Comparison of ENCODE assay signal across 9 cellular contexts in the genomic region with DNA sequence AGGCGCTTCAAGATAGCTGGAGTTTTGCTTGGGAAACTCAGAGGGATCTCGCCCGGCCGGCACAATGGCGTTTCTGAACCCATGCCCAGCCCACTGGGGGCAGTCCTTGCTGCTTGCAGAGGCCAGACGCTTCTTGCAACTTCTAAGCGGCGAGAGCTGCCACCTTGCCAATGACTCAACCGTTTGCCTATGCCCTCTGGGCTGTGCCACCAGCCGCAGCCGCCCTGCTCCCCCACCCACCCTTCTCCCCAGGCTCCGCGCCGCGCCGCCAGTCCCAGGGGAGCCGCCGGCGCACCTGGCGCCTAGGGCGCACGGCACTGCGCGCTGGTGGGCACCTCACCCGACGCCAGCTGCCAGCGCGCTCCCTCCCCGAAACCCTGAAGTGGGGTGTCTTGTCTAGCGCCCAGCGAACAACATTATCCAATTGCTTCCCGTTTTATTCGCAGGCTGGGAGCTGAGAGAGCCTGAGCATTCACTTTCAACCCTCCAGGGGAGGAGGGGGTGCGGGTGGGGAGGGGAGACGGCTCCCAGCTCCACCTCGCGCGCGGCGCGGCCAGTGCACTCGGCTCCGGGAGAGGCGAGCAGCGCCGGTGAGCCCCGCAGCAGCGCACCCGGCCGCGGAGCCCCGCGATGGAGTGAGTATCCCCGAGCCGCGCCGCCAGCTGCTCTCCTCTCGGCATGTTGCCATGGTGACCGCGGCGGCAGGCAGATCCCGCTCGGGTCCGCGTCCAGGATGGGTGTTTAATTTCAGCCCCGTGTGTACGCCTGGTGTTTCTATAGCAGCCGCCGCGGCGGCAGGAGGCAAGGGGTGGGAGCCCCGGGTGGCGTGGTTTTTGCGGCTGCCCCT.
DNase-seq lines count a peak whose midpoint lies in the region; ATAC-seq, FAIRE-seq and TF ChIP-seq lines count a peak whose summit lies in the region.
"Had no signal": no experiment of that assay in that cellular context is flagged by ENCODE, and none has a peak within 500 bp of the region (broad histone marks: within the 10 kb centered on the region; RNA-seq: fewer than 3 reads in every experiment).

No MANE protein-coding gene starts in this region.

- peaks cover 20% of the 10 kb centered on the region for H3K4me1 ChIP-seq in suprapubic skin

- H3K4me1 Mint-ChIP-seq in chondrocyte (ENCODE audit: low read depth): peaks cover 14% of the 10 kb centered on the region

- under 1% methylated on average over 57 of the region's 74 CpGs for WGBS in suprapubic skin

- TF ChIP-seq CTCF in chondrocyte (IDR thresholded peaks at IDR 0.05) (peak; percentile 41), suprapubic skin (IDR thresholded peaks at IDR 0.05) (no peak)

- no peak for TF ChIP-seq EP300 in suprapubic skin (IDR thresholded peaks at IDR 0.05)

- peak; percentile 31 for DNase-seq in ELF-1 (ENCODE audit: low read depth, low spot score)
- DNase-seq in NCI-H2227 (lab: John Stamatoyannopoulos, UW; ENCODE audit: unreplicated experiment): peak; percentile 71
- DNase-seq in chondrocyte (ENCODE audit: low spot score): peak; percentile 95
- peak; percentile 18 to 26 for DNase-seq in left colon
- peak in 1 of 2 donors; percentile 69 for DNase-seq in suprapubic skin (ENCODE audit: low spot score in 2 of 2)
- no peak for DNase-seq in KBM-7
- DNase-seq in GM12892 (ENCODE audit: insufficient read length): no peak

- no peak overlapping the region for H3K27ac ChIP-seq in suprapubic skin

- peak overlapping the region; percentile 59 for H3K4me3 ChIP-seq in suprapubic skin

- intact Hi-C loops in left colon (cut with DNase I, micrococcal nuclease): no loop called here

- no peaks in the 10 kb centered on the region for H3K36me3 ChIP-seq in suprapubic skin

- peaks cover 2% of the 10 kb centered on the region for H3K36me3 Mint-ChIP-seq in chondrocyte (ENCODE audit: low read depth)
- H3K36me3 Mint-ChIP-seq: IgD-negative memory B cell had no signal

- H3K4me3 Mint-ChIP-seq in chondrocyte (ENCODE audit: unreplicated experiment): peak overlapping the region; percentile 73

- H3K9me3 ChIP-seq in suprapubic skin: no peaks in the 10 kb centered on the region

- H3K9me3 Mint-ChIP-seq in chondrocyte (ENCODE audit: low read depth): peaks cover 15% of the 10 kb centered on the region

- ATAC-seq in left colon: no peak
- no peak for ATAC-seq in GM19463 (IDR thresholded peaks at IDR 0.05; ENCODE audit: unreplicated experiment)

- peaks cover 44% of the 10 kb centered on the region for H3K27me3 ChIP-seq in suprapubic skin

- in situ Hi-C loops in KBM-7 (cut with MboI; ENCODE audit: low pct_unique_long_range_greater_than_20kb, low sequenced_read_pairs): no loop called here

- TF ChIP-seq POLR2A in suprapubic skin (IDR thresholded peaks at IDR 0.05) (no peak), GM12892 (IDR thresholded peaks at IDR 0.05; ENCODE audit: low read depth, low read length) (no peak)

- H3K27me3 Mint-ChIP-seq in chondrocyte (ENCODE audit: low read depth): peaks cover 7% of the 10 kb centered on the region

- no peak for FAIRE-seq in GM12892 (lab: Jason Lieb, UNC)

- H3K27ac Mint-ChIP-seq in chondrocyte (ENCODE audit: unreplicated experiment): no peak overlapping the region
- H3K27ac Mint-ChIP-seq: IgD-negative memory B cell had no signal

Comparison
In these comparisons a context has a peak if more than half of its experiments do, and no peak if none do; other contexts are left out.
1. DNase-seq: peak in ELF-1 (single experiment), NCI-H2227 (single experiment), chondrocyte (single experiment) and left colon (2 of 2); none in KBM-7 (single experiment) and GM12892 (single experiment).